ENCODE assay signal across 13 cellular contexts in the genomic region with DNA sequence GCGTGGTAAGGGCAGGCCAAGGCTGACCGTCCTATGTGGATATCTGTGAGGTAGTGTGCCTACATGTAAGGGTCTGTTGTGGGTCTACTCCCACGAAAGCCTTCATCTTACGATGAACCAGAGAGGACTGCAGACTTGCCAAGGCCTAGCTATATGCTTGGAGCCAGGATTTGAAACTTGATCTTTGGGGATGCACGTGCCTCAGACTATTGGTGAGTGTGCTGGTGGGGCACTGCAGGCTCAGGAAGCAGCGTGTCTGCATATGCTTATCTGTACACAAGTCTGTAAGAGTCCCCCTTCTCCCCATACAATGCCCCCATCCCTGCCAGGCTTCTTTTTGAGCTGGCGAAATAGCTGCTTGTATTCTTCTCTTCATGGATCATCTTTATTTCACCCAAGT. TPM values are rescaled to one million over a fixed set of nuclear protein-coding genes. Genes with fewer than 3 reads are reported as not detected.
DNase-seq lines count a peak whose midpoint lies in the region; ATAC-seq and TF ChIP-seq lines count a peak whose summit lies in the region.
"Had no signal": no experiment of that assay in that cellular context is flagged by ENCODE, and none has a peak within 500 bp of the region (broad histone marks: within the 10 kb centered on the region; RNA-seq: fewer than 3 reads in every experiment).

No MANE protein-coding gene starts in this region.

- no peaks in the 10 kb centered on the region for H3K27me3 ChIP-seq in psoas muscle (ENCODE audit: insufficient read depth in 3 of 3, low read length in 2 of 3)
- H3K27me3 ChIP-seq: esophagus muscularis mucosa had no signal

- H3K27me3 Mint-ChIP-seq in activated CD4-positive, alpha-beta T cell treated with anti-CD3 and anti-CD28 coated beads, Interleukin-2, amount 10 ng/mL, durations not matched to agents 24 days and 14 days: peaks cover 2% of the 10 kb centered on the region

- H3K4me3 Mint-ChIP-seq in activated CD4-positive, alpha-beta T cell treated with anti-CD3 and anti-CD28 coated beads, Interleukin-2, amount 10 ng/mL, durations not matched to agents 24 days and 14 days: peak overlapping the region; percentile 83
- H3K4me3 Mint-ChIP-seq: dendritic cell treated with granulocyte-macrophage colony-stimulating factor and Interleukin-4, amounts not matched to agents 40 ng/mL and 50 ng/mL, for 4 days had no signal

- ATAC-seq in psoas muscle: peak in 3 of 4 donors; percentile 23 to 51 (median 26)
- no peak for ATAC-seq in GM18511 (IDR thresholded peaks at IDR 0.05; ENCODE audit: unreplicated experiment)

- peak overlapping the region; percentile 97 for H3K27ac Mint-ChIP-seq in activated CD4-positive, alpha-beta T cell treated with anti-CD3 and anti-CD28 coated beads, Interleukin-2, amount 10 ng/mL, durations not matched to agents 24 days and 14 days
- H3K27ac Mint-ChIP-seq: dendritic cell treated with granulocyte-macrophage colony-stimulating factor and Interleukin-4, amounts not matched to agents 40 ng/mL and 50 ng/mL, for 4 days had no signal

- H3K4me1 ChIP-seq in psoas muscle: peaks cover 61% of the 10 kb centered on the region

- peaks cover 90% of the 10 kb centered on the region for H3K4me1 Mint-ChIP-seq in activated CD4-positive, alpha-beta T cell treated with anti-CD3 and anti-CD28 coated beads, Interleukin-2, amount 10 ng/mL, durations not matched to agents 24 days and 14 days

- POLR2A ChIA-PET in RWPE1 (lab: Yijun Ruan, JAX; ENCODE audit: low non-redundant PET): no interaction called here

- H3K36me3 ChIP-seq in psoas muscle (ENCODE audit: insufficient read depth in 1 of 2, low read depth in 1 of 2): peaks cover 0 to 9% of the 10 kb centered on the region in 2 donors

- H3K9me3 Mint-ChIP-seq in activated CD4-positive, alpha-beta T cell treated with anti-CD3 and anti-CD28 coated beads, Interleukin-2, amount 10 ng/mL, durations not matched to agents 24 days and 14 days: no peaks in the 10 kb centered on the region
- H3K9me3 Mint-ChIP-seq: dendritic cell treated with granulocyte-macrophage colony-stimulating factor and Interleukin-4, amounts not matched to agents 40 ng/mL and 50 ng/mL, for 4 days had no signal

- intact Hi-C loops in activated CD4-positive, alpha-beta T cell treated with anti-CD3 and anti-CD28 coated beads, Interleukin-2, amount 10 ng/mL, durations not matched to agents 24 days and 14 days (cut with micrococcal nuclease): loop anchor here (5.0 kb wide), 1 partner anchor 277 kb away; no protein-coding TSS in a partner anchor
- intact Hi-C loops in psoas muscle (cut with DNase I): no loop called here

- DNase-seq in activated CD4-positive, alpha-beta T cell treated with anti-CD3 and anti-CD28 coated beads, Interleukin-2, amount 10 ng/mL, durations not matched to agents 24 days and 14 days: no peak
- DNase-seq in activated CD4-positive, alpha-beta T cell treated with anti-CD3 and anti-CD28 coated beads, Interleukin-2, amount 50 U/mL, for 1 hour: no peak
- no peak for DNase-seq in RWPE1 (ENCODE audit: low spot score)
- DNase-seq in choroid plexus epithelial cell (ENCODE audit: low read depth): peak; percentile 38
- no peak for DNase-seq in psoas muscle
- no peak for DNase-seq in H4 (ENCODE audit: low spot score)
- no peak for DNase-seq in foreskin melanocyte
- DNase-seq: aorta; GF-D8; stimulated activated CD4-positive, alpha-beta T cell treated with anti-CD3 and anti-CD28 coated beads, Interleukin-2, amount 100 ng/mL, for 48 hours had no signal

- peaks cover 35% of the 10 kb centered on the region for H3K36me3 Mint-ChIP-seq in activated CD4-positive, alpha-beta T cell treated with anti-CD3 and anti-CD28 coated beads, Interleukin-2, amount 10 ng/mL, durations not matched to agents 24 days and 14 days (ENCODE audit: low read depth)

- CTCF ChIA-PET in RWPE1 (lab: Yijun Ruan, JAX): interaction anchor here (0.7 to 0.9 kb wide), 2 partner anchors 18 to 33 kb away, joined by 3 to 8 read pairs; no protein-coding TSS in a partner anchor

- peak overlapping the region; percentile 31; the same call in 1 of the 2 replicates for H3K27ac ChIP-seq in RWPE1
- no peak overlapping the region for H3K27ac ChIP-seq in psoas muscle

- TF ChIP-seq CTCF in RWPE1 (conservative IDR thresholded peaks at IDR 0.05; ENCODE audit: low read depth) (no peak), choroid plexus epithelial cell (conservative IDR thresholded peaks at IDR 0.05; ENCODE audit: low read depth, low read length) (no peak), psoas muscle (IDR thresholded peaks at IDR 0.05) (no peak)

- H3K9me3 ChIP-seq in psoas muscle: no peaks in the 10 kb centered on the region
- H3K9me3 ChIP-seq: esophagus muscularis mucosa had no signal

- H3K4me3 ChIP-seq in choroid plexus epithelial cell (ENCODE audit: low read depth, low read length) (no peak overlapping the region), psoas muscle (no peak overlapping the region)
- H3K4me3 ChIP-seq: esophagus muscularis mucosa had no signal

- WGBS in psoas muscle, 3 donors: 55 to 62% (median 56%) methylated on average over 7 of the region's 7 CpGs

RNA-seq across cellular contexts. Expression of a gene that starts 17.9 kb away (rescaled TPM):
- total RNA-seq in activated CD4-positive, alpha-beta T cell treated with anti-CD3 and anti-CD28 coated beads, Interleukin-2, amount 10 ng/mL, durations not matched to agents 24 days and 14 days: 246 and 255 TPM in 2 replicates
- total RNA-seq in psoas muscle: 10 to 100 TPM; 21.7 to 43.1 (median 28.0) TPM
- 10 to 100 TPM; 16.0 to 26.0 (median 19.7) TPM for polyA plus RNA-seq in psoas muscle
- 19.6 and 29.3 TPM in 2 replicates for total RNA-seq in H4 (2014; rRNA removed; shearing (Covaris generic))
